Comparison of ENCODE assay signal across 35 cellular contexts in the genomic region with DNA sequence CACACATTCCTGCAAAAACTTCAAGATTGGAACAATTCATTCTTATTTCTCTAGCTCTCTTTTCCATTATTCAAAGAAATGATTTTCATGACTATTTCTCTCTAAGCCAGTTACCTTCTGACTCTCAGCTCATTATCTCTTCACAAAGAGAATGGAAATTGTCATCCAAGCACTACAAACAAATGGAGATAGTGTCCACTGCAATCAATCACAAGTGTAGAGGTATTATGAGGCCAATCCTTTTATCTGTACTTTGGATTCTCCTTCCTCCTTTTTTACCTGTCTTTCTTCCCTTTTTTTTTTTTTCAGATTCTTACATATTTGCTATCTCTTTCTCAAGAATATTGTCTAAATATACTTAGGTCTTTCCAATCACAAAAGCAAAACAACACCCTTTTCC.
"Had no signal": no experiment of that assay in that cellular context is flagged by ENCODE, and none has a peak within 500 bp of the region (broad histone marks: within the 10 kb centered on the region; RNA-seq: fewer than 3 reads in every experiment).

No MANE protein-coding gene starts in this region.

- H3K36me3 ChIP-seq: MG63 had no signal

- DNase-seq: Karpas-422, Kasumi-1, MG63, MM.1S, MV-4-11, NCI-H1048, NCI-H1092, NCI-H1092 treated with DMSO at 0.1 percent for 48 hours, NCI-H1105, NCI-H1105 treated with DMSO at 0.1 percent for 48 hours, NCI-H1417, NCI-H1417 treated with DMSO at 0.1 percent for 48 hours, NCI-H1436, NCI-H1436 treated with DMSO at 0.1 percent for 48 hours, NCI-H146, NCI-H1694, NCI-H1694 treated with DMSO at 0.1 percent for 48 hours, NCI-H187, NCI-H187 treated with DMSO at 0.1 percent for 48 hours, NCI-H1930, NCI-H2029, NCI-H2029 treated with DMSO at 0.1 percent for 48 hours, NCI-H2081, NCI-H2081 treated with DMSO at 0.1 percent for 48 hours, NCI-H2107, NCI-H2171, NCI-H2171 treated with DMSO at 0.1 percent for 48 hours, NCI-H2227 treated with DMSO at 0.1 percent for 48 hours, NCI-H226, NCI-H345, NCI-H446, NCI-H446 treated with DMSO at 0.1 percent for 48 hours, NCI-H510A, NCI-H510A treated with DMSO at 0.1 percent for 48 hours, NCI-H524 had no signal

- H3K27me3 ChIP-seq: MG63 had no signal

- H3K4me3 ChIP-seq: MG63 had no signal

- H3K9me3 ChIP-seq: MG63 had no signal
